23 cellular contexts compared by ENCODE assay signal in the genomic region with DNA sequence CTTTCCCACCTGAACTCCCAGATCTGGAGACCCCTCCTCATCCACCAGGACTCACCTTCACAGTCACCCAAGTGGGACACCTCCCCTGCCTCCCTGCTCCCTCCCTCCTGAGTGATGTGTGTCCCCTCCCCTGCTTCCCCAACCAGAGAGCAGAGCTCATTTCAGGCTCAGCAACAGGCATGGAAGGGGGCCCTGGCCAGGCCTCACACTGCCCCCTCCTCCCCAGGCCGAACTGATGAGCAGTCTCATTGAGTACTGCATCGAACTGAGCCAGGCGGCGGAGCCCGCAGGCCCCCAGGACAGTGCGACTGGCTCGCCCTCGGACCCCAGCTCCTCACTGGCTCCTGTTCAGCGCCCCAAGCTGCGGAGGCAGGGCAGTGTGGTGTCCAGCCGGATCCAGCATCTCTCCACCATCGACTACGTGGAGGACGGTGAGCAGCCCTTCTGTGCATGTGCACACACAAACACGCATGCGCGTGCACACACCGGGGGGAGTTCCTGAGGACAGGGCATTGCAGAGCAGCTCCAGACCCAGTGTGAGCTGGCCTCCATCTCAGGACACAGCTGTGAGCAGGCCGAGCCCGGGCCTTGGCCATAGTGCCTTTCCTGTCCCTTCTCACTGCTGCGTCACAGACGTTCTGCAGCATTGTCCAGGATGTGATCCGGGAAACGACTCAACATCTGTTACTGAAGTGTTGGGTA. TPM values are rescaled to one million over a fixed set of nuclear protein-coding genes. Genes with fewer than 3 reads are reported as not detected.
DNase-seq lines count a peak whose midpoint lies in the region; ATAC-seq, FAIRE-seq and TF ChIP-seq lines count a peak whose summit lies in the region.
"Had no signal": no experiment of that assay in that cellular context is flagged by ENCODE, and none has a peak within 500 bp of the region (broad histone marks: within the 10 kb centered on the region; RNA-seq: fewer than 3 reads in every experiment).

No MANE protein-coding gene starts in this region.

- peaks cover 19% of the 10 kb centered on the region for H3K4me1 ChIP-seq in HepG2 (ENCODE audit: insufficient read depth, low read length)
- peaks cover 0 to 15% (median 3%) of the 10 kb centered on the region in 4 donors for H3K4me1 ChIP-seq in stomach

- H3K4me1 Mint-ChIP-seq in IgD-negative memory B cell: peaks cover 12 to 21% (median 16%) of the 10 kb centered on the region in 3 donors
- peaks cover 45% of the 10 kb centered on the region for H3K4me1 Mint-ChIP-seq in dendritic cell treated with granulocyte-macrophage colony-stimulating factor and Interleukin-4, amounts not matched to agents 40 ng/mL and 50 ng/mL, for 4 days (ENCODE audit: low read depth)
- H3K4me1 Mint-ChIP-seq: activated T-helper 17 cell treated with anti-CD3 and anti-CD28 coated beads, Interleukin-2, amount 50 U/mL, for 72 hours; neural crest cell had no signal

- no peak overlapping the region for H3K27ac ChIP-seq in HepG2 (ENCODE audit: extremely low read length, insufficient read depth, low read length)
- peak overlapping the region in 3 of 5 donors; percentile 53 to 62 (median 60) for H3K27ac ChIP-seq in stomach
- H3K27ac ChIP-seq: cardiac muscle cell had no signal

- TF ChIP-seq EP300 in HepG2 (IDR thresholded peaks at IDR 0.05; ENCODE audit: low read depth in 2 of 2, low read length in 2 of 2) (no peak), HepG2 (CRISPR knock-in tag; IDR thresholded peaks at IDR 0.05; ENCODE audit: borderline replicate concordance) (no peak), stomach (IDR thresholded peaks at IDR 0.05) (no peak)

- H3K27ac Mint-ChIP-seq in IgD-negative memory B cell: peak overlapping the region; percentile 73 to 99 (median 86)
- H3K27ac Mint-ChIP-seq in dendritic cell treated with granulocyte-macrophage colony-stimulating factor and Interleukin-4, amounts not matched to agents 40 ng/mL and 50 ng/mL, for 4 days: peak overlapping the region; percentile 90
- H3K27ac Mint-ChIP-seq: activated T-helper 17 cell treated with anti-CD3 and anti-CD28 coated beads, Interleukin-2, amount 50 U/mL, for 72 hours; H9; T-helper 1 cell treated with Interleukin-12 subunit alpha and Interleukin-12 subunit beta and Interleukin-4 antibody, amounts not matched to agents 30 μg/mL and 1 μg/mL, for 36 hours had no signal

- in situ Hi-C loops in HepG2 (cut with HindIII; ENCODE audit: extremely low pct_ligation_motif_present, low pct_unique_long_range_greater_than_20kb): no loop called here

- CTCF ChIA-PET in HepG2 (lab: Yijun Ruan, JAX; ENCODE audit: low intra/inter-chr PET ratio, low total read pairs): no interaction called here

- TF ChIP-seq CTCF in HepG2 (CRISPR knock-in tag; IDR thresholded peaks at IDR 0.05): no peak
- TF ChIP-seq CTCF in stomach (IDR thresholded peaks at IDR 0.05): no peak

- no TSS peak for BruUV-seq in HepG2 (replicated peaks; lab: Mats Ljungman, UMichigan)

- no peaks in the 10 kb centered on the region for H3K9me3 Mint-ChIP-seq in IgD-negative memory B cell
- H3K9me3 Mint-ChIP-seq in dendritic cell treated with granulocyte-macrophage colony-stimulating factor and Interleukin-4, amounts not matched to agents 40 ng/mL and 50 ng/mL, for 4 days: no peaks in the 10 kb centered on the region
- H3K9me3 Mint-ChIP-seq: activated T-helper 17 cell treated with anti-CD3 and anti-CD28 coated beads, Interleukin-2, amount 50 U/mL, for 72 hours; H9; neural crest cell; T-helper 1 cell treated with Interleukin-12 subunit alpha and Interleukin-12 subunit beta and Interleukin-4 antibody, amounts not matched to agents 30 μg/mL and 1 μg/mL, for 36 hours had no signal

- peak overlapping the region in 2 of 4 donors; percentile 51 to 80 for H3K4me3 Mint-ChIP-seq in IgD-negative memory B cell
- H3K4me3 Mint-ChIP-seq in dendritic cell treated with granulocyte-macrophage colony-stimulating factor and Interleukin-4, amounts not matched to agents 40 ng/mL and 50 ng/mL, for 4 days: no peak overlapping the region
- H3K4me3 Mint-ChIP-seq: activated T-helper 17 cell treated with anti-CD3 and anti-CD28 coated beads, Interleukin-2, amount 50 U/mL, for 72 hours; H9; neural crest cell; T-helper 1 cell treated with Interleukin-12 subunit alpha and Interleukin-12 subunit beta and Interleukin-4 antibody, amounts not matched to agents 30 μg/mL and 1 μg/mL, for 36 hours had no signal

- H3K36me3 ChIP-seq in HepG2 (replicated peaks in 1 of 2; ENCODE audit: control insufficient read depth in 1 of 2, insufficient read depth in 2 of 2, low read length in 2 of 2) (peaks cover 6 to 26% of the 10 kb centered on the region in 2 experiments; a peak in 4 of 5 replicates), stomach (peaks cover 69 to 97% (median 95%) of the 10 kb centered on the region in 4 donors)

- FAIRE-seq in HepG2 (lab: Jason Lieb, UNC) (no peak), H54 (lab: Jason Lieb, UNC) (no peak), RCC 7860 (lab: Jason Lieb, UNC) (no peak)
- FAIRE-seq: islet of Langerhans had no signal

- TF ChIP-seq RAD21 in HepG2 (CRISPR knock-in tag; IDR thresholded peaks at IDR 0.05): no peak

- no peak for TF ChIP-seq POLR2A in HepG2 (IDR thresholded peaks at IDR 0.05; ENCODE audit: insufficient read depth in 1 of 2, low read depth in 2 of 2, low read length in 2 of 2)
- TF ChIP-seq POLR2A in stomach (IDR thresholded peaks at IDR 0.05): no peak
- no peak for TF ChIP-seq POLR2A in H54 (IDR thresholded peaks at IDR 0.05; ENCODE audit: low read depth, low read length)

- H3K27me3 Mint-ChIP-seq in IgD-negative memory B cell: peaks cover 2% of the 10 kb centered on the region
- H3K27me3 Mint-ChIP-seq in dendritic cell treated with granulocyte-macrophage colony-stimulating factor and Interleukin-4, amounts not matched to agents 40 ng/mL and 50 ng/mL, for 4 days: no peaks in the 10 kb centered on the region
- H3K27me3 Mint-ChIP-seq: activated T-helper 17 cell treated with anti-CD3 and anti-CD28 coated beads, Interleukin-2, amount 50 U/mL, for 72 hours had no signal

- H3K4me3 ChIP-seq in HepG2 (replicated peaks in 1 of 3; ENCODE audit: insufficient read depth in 1 of 3, low read depth in 2 of 3, low read length in 3 of 3) (no peak overlapping the region), stomach (no peak overlapping the region)
- H3K4me3 ChIP-seq: cardiac muscle cell, tibial nerve had no signal

- ATAC-seq in HepG2: no peak
- ATAC-seq: activated T-helper 17 cell treated with anti-CD3 and anti-CD28 coated beads, Interleukin-2, amount 50 U/mL, for 72 hours had no signal

- no peak overlapping the region for H3K4me2 ChIP-seq in HepG2 (ENCODE audit: low read depth, low read length)

- WGBS in HepG2 (ENCODE audit: low lambda C conversion rate): 96% methylated on average over 11 of the region's 24 CpGs
- 91 to 97% (median 94%) methylated on average over 17 to 24 of the region's 24 CpGs for WGBS in stomach, 5 donors

- H3K36me3 Mint-ChIP-seq in IgD-negative memory B cell: peaks cover 1% of the 10 kb centered on the region
- H3K36me3 Mint-ChIP-seq in dendritic cell treated with granulocyte-macrophage colony-stimulating factor and Interleukin-4, amounts not matched to agents 40 ng/mL and 50 ng/mL, for 4 days (ENCODE audit: low read depth): peaks cover 96% of the 10 kb centered on the region

- H3K27me3 ChIP-seq in HepG2 (ENCODE audit: control insufficient read depth in 1 of 2, insufficient read depth in 2 of 2, low read length in 2 of 2): no peaks in the 10 kb centered on the region
- H3K27me3 ChIP-seq in stomach: no peaks in the 10 kb centered on the region
- H3K27me3 ChIP-seq: cardiac muscle cell, tibial nerve had no signal

- H3K79me2 ChIP-seq in HepG2 (ENCODE audit: insufficient read depth, low read length): no peaks in the 10 kb centered on the region

- H2AFZ ChIP-seq in HepG2 (ENCODE audit: low read length): no peak overlapping the region

- intact Hi-C loops in dendritic cell treated with granulocyte-macrophage colony-stimulating factor and Interleukin-4, amounts not matched to agents 40 ng/mL and 50 ng/mL, for 4 days (cut with micrococcal nuclease): no loop called here
- intact Hi-C loops in HepG2 (cut with micrococcal nuclease; ENCODE audit: unreplicated experiment) (no loop called here), stomach (cut with DNase I; ENCODE audit: low total_unique reads) (no loop called here)

- H3K9me3 ChIP-seq in HepG2 (ENCODE audit: low read length): no peaks in the 10 kb centered on the region
- no peaks in the 10 kb centered on the region for H3K9me3 ChIP-seq in stomach
- H3K9me3 ChIP-seq: tibial nerve had no signal

- no peaks in the 10 kb centered on the region for H4K20me1 ChIP-seq in HepG2 (ENCODE audit: insufficient read depth, low read length)

- DNase-seq in HepG2 (ENCODE audit: low spot score) (no peak), stomach (no peak), H54 (ENCODE audit: insufficient read length, low spot score) (no peak), NCI-H1436 (lab: John Stamatoyannopoulos, UW) (no peak), RCC 7860 (ENCODE audit: low spot score) (no peak), ureter (ENCODE audit: low spot score) (no peak)
- DNase-seq: effector CD4-positive, alpha-beta T cell; H9; KG1; midbrain; NCI-H1048; NCI-H2107; NCI-H510A treated with DMSO at 0.1 percent for 48 hours; SIG-M5 had no signal

- no peak overlapping the region for H3K9ac ChIP-seq in HepG2 (ENCODE audit: insufficient read depth, low read depth, low read length)

- POLR2A ChIA-PET in HepG2 (lab: Yijun Ruan, JAX): interaction anchor here (1.2 to 7.6 kb wide), 2 partner anchors 13 to 17 kb away, joined by 3 to 98 read pairs; no protein-coding TSS in a partner anchor

RNA-seq across cellular contexts. Expression of gene NEAT1, which starts 17.8 kb away (rescaled TPM):
- 1.2 TPM for polyA plus RNA-seq in IgD-negative memory B cell
- total RNA-seq in HepG2 (2016; rRNA removed; fragmentation: Illumina TruSeq; extraction: Trizol): 10.5 and 20.5 TPM in 2 replicates
- total RNA-seq in HepG2 (2016; cell fraction: cytosol; rRNA removed; fragmentation: Illumina TruSeq; extraction: Trizol; ENCODE audit: low read depth): 2.2 and 2.6 TPM in 2 replicates
- 8.4 and 21.3 TPM in 2 replicates for total RNA-seq in HepG2 (2016; cell fraction: insoluble cytoplasmic fraction; rRNA removed; fragmentation: Illumina TruSeq; extraction: Trizol)
- total RNA-seq in HepG2 (2016; cell fraction: membrane; rRNA removed; fragmentation: Illumina TruSeq; extraction: Trizol): 7.8 and 8.3 TPM in 2 replicates
- 196 and 220 TPM in 2 replicates for total RNA-seq in HepG2 (2016; cell fraction: nucleus; rRNA removed; fragmentation: Illumina TruSeq; extraction: Trizol)
- 41.2 and 41.3 TPM in 2 replicates for polyA plus RNA-seq in HepG2 (2011; rRNA removed)
- polyA plus RNA-seq in HepG2 (2011; cell fraction: cytosol; rRNA removed): 13.0 and 13.4 TPM in 2 replicates
- polyA plus RNA-seq in HepG2 (2011; cell fraction: nucleus; rRNA removed): 222 and 327 TPM in 2 replicates
- 288 and 371 TPM in 2 replicates for polyA plus RNA-seq in HepG2 (2012)
- polyA plus RNA-seq in HepG2 (2016; cell fraction: cytosol; fragmentation: Illumina TruSeq; extraction: Trizol; ENCODE audit: low read depth): 3.6 and 4.3 TPM in 2 replicates
- 54.0 and 61.1 TPM in 2 replicates for polyA plus RNA-seq in HepG2 (2016; cell fraction: insoluble cytoplasmic fraction; fragmentation: Illumina TruSeq; extraction: Trizol; ENCODE audit: low read depth)
- polyA plus RNA-seq in HepG2 (2016; cell fraction: membrane; fragmentation: Illumina TruSeq; extraction: Trizol; ENCODE audit: low read depth): 47.1 and 54.4 TPM in 2 replicates
- 577 and 628 TPM in 2 replicates for polyA plus RNA-seq in HepG2 (2016; cell fraction: nucleus; fragmentation: Illumina TruSeq; extraction: Trizol; ENCODE audit: insufficient read depth, low read depth)
- polyA minus RNA-seq in HepG2 (2011; rRNA and poly(A)+ RNA removed; ENCODE audit: low replicate concordance): 64.6 and 225 TPM in 2 replicates
- polyA minus RNA-seq in HepG2 (2011; cell fraction: cytosol; rRNA and poly(A)+ RNA removed): 17.3 and 20.2 TPM in 2 replicates
- polyA minus RNA-seq in HepG2 (2011; cell fraction: nucleus; rRNA and poly(A)+ RNA removed): 1,479 and 1,737 TPM in 2 replicates
- 1,000 to 10,000 TPM in 2 of 5 donors, 100 to 1,000 TPM in 3; 253 to 2,124 (median 789) TPM for total RNA-seq in stomach
- polyA plus RNA-seq in stomach: 1,000 to 10,000 TPM in 1 of 3 donors, 100 to 1,000 TPM in 2; 131 to 1,368 (median 157) TPM
- total RNA-seq in ureter: 1,155 TPM

RNA-seq across cellular contexts. Expression of gene FRMD8, which starts 18.4 kb away (rescaled TPM):
- 54.2 TPM for polyA plus RNA-seq in IgD-negative memory B cell
- total RNA-seq in HepG2 (2016; rRNA removed; fragmentation: Illumina TruSeq; extraction: Trizol): 18.0 and 20.6 TPM in 2 replicates
- 2.2 and 2.9 TPM in 2 replicates for total RNA-seq in HepG2 (2016; cell fraction: cytosol; rRNA removed; fragmentation: Illumina TruSeq; extraction: Trizol; ENCODE audit: low read depth)
- 17.5 and 22.6 TPM in 2 replicates for total RNA-seq in HepG2 (2016; cell fraction: insoluble cytoplasmic fraction; rRNA removed; fragmentation: Illumina TruSeq; extraction: Trizol)
- total RNA-seq in HepG2 (2016; cell fraction: membrane; rRNA removed; fragmentation: Illumina TruSeq; extraction: Trizol): 5.3 and 6.3 TPM in 2 replicates
- total RNA-seq in HepG2 (2016; cell fraction: nucleus; rRNA removed; fragmentation: Illumina TruSeq; extraction: Trizol): 12.4 and 14.6 TPM in 2 replicates
- 5.8 and 9.4 TPM in 2 replicates for polyA plus RNA-seq in HepG2 (2011; rRNA removed)
- 5.9 and 6.7 TPM in 2 replicates for polyA plus RNA-seq in HepG2 (2011; cell fraction: cytosol; rRNA removed)
- 26.7 and 32.6 TPM in 2 replicates for polyA plus RNA-seq in HepG2 (2011; cell fraction: nucleus; rRNA removed)
- 3.5 and 5.2 TPM in 2 replicates for polyA plus RNA-seq in HepG2 (2012)
- polyA plus RNA-seq in HepG2 (2016; cell fraction: cytosol; fragmentation: Illumina TruSeq; extraction: Trizol; ENCODE audit: low read depth): 2.5 and 2.6 TPM in 2 replicates
- polyA plus RNA-seq in HepG2 (2016; cell fraction: insoluble cytoplasmic fraction; fragmentation: Illumina TruSeq; extraction: Trizol; ENCODE audit: low read depth): 13.5 and 17.1 TPM in 2 replicates
- 2.8 and 3.8 TPM in 2 replicates for polyA plus RNA-seq in HepG2 (2016; cell fraction: membrane; fragmentation: Illumina TruSeq; extraction: Trizol; ENCODE audit: low read depth)
- polyA plus RNA-seq in HepG2 (2016; cell fraction: nucleus; fragmentation: Illumina TruSeq; extraction: Trizol; ENCODE audit: insufficient read depth, low read depth): 21.4 and 24.7 TPM in 2 replicates
- 22.3 and 24.3 TPM in 2 replicates for polyA minus RNA-seq in HepG2 (2011; rRNA and poly(A)+ RNA removed; ENCODE audit: low replicate concordance)
- 5.4 and 6.2 TPM in 2 replicates for polyA minus RNA-seq in HepG2 (2011; cell fraction: cytosol; rRNA and poly(A)+ RNA removed)
- 6.2 and 11.8 TPM in 2 replicates for polyA minus RNA-seq in HepG2 (2011; cell fraction: nucleus; rRNA and poly(A)+ RNA removed)
- total RNA-seq in stomach: 100 to 1,000 TPM in 3 of 5 donors, 10 to 100 TPM in 1, 1 to 10 TPM in 1; 9.3 to 340 (median 114) TPM
- polyA plus RNA-seq in stomach: 10 to 100 TPM; 11.8 to 16.3 (median 13.6) TPM
- total RNA-seq in ureter: 31.2 TPM

RNA-seq across cellular contexts. Expression of gene SLC25A45, which starts 22.3 kb away (rescaled TPM):
- polyA plus RNA-seq in IgD-negative memory B cell (17.8 TPM), HepG2 (2011; rRNA removed) (1.2 and 1.9 TPM in 2 replicates), stomach (1 to 10 TPM; 1.9 to 3.8 (median 3.1) TPM)
- total RNA-seq in HepG2 (2016; rRNA removed; fragmentation: Illumina TruSeq; extraction: Trizol) (2.1 and 3.4 TPM in 2 replicates), stomach (100 to 1,000 TPM in 1 of 5 donors, 1 to 10 TPM in 4; 1.2 to 101 (median 2.4) TPM), ureter (9.4 TPM)
- 0.79 and 1.0 TPM in 2 replicates for total RNA-seq in HepG2 (2016; cell fraction: cytosol; rRNA removed; fragmentation: Illumina TruSeq; extraction: Trizol; ENCODE audit: low read depth)
- 1.9 TPM in 2 replicates for total RNA-seq in HepG2 (2016; cell fraction: insoluble cytoplasmic fraction; rRNA removed; fragmentation: Illumina TruSeq; extraction: Trizol)
- 1.5 and 2.2 TPM in 2 replicates for total RNA-seq in HepG2 (2016; cell fraction: membrane; rRNA removed; fragmentation: Illumina TruSeq; extraction: Trizol)
- total RNA-seq in HepG2 (2016; cell fraction: nucleus; rRNA removed; fragmentation: Illumina TruSeq; extraction: Trizol): 1.3 and 3.5 TPM in 2 replicates
- 0.95 and 0.99 TPM in 2 replicates for polyA plus RNA-seq in HepG2 (2011; cell fraction: cytosol; rRNA removed)
- polyA plus RNA-seq in HepG2 (2011; cell fraction: nucleus; rRNA removed): 5.9 and 6.0 TPM in 2 replicates
- polyA plus RNA-seq in HepG2 (2012): 2.0 and 4.1 TPM in 2 replicates
- 0.45 and 0.70 TPM in 2 replicates for polyA plus RNA-seq in HepG2 (2016; cell fraction: cytosol; fragmentation: Illumina TruSeq; extraction: Trizol; ENCODE audit: low read depth)
- 1.3 and 1.6 TPM in 2 replicates for polyA plus RNA-seq in HepG2 (2016; cell fraction: insoluble cytoplasmic fraction; fragmentation: Illumina TruSeq; extraction: Trizol; ENCODE audit: low read depth)
- 1.4 and 1.5 TPM in 2 replicates for polyA plus RNA-seq in HepG2 (2016; cell fraction: membrane; fragmentation: Illumina TruSeq; extraction: Trizol; ENCODE audit: low read depth)
- polyA plus RNA-seq in HepG2 (2016; cell fraction: nucleus; fragmentation: Illumina TruSeq; extraction: Trizol; ENCODE audit: insufficient read depth, low read depth): 5.6 and 8.8 TPM in 2 replicates
- polyA minus RNA-seq in HepG2 (2011; rRNA and poly(A)+ RNA removed; ENCODE audit: low replicate concordance): 1.9 and 7.2 TPM in 2 replicates
- polyA minus RNA-seq in HepG2 (2011; cell fraction: cytosol; rRNA and poly(A)+ RNA removed): 1.4 and 2.5 TPM in 2 replicates
- 1.4 and 2.4 TPM in 2 replicates for polyA minus RNA-seq in HepG2 (2011; cell fraction: nucleus; rRNA and poly(A)+ RNA removed)

RNA-seq across cellular contexts. Expression of gene TIGD3, which starts 50.2 kb away (rescaled TPM):
- polyA plus RNA-seq in IgD-negative memory B cell (2.3 TPM), HepG2 (2011; rRNA removed) (0.49 and 1.0 TPM in 2 replicates), stomach (under 1 TPM in 2 of 3 donors, not detected in 1; 0.25 to 0.44 TPM)
- total RNA-seq in HepG2 (2016; rRNA removed; fragmentation: Illumina TruSeq; extraction: Trizol) (4.0 and 4.9 TPM in 2 replicates), stomach (1 to 10 TPM in 1 of 5 donors, not detected in 4; 4.5 TPM), ureter (not detected)
- 1.8 TPM in 2 replicates for total RNA-seq in HepG2 (2016; cell fraction: cytosol; rRNA removed; fragmentation: Illumina TruSeq; extraction: Trizol; ENCODE audit: low read depth)
- total RNA-seq in HepG2 (2016; cell fraction: insoluble cytoplasmic fraction; rRNA removed; fragmentation: Illumina TruSeq; extraction: Trizol): 2.9 and 5.0 TPM in 2 replicates
- 4.8 and 6.2 TPM in 2 replicates for total RNA-seq in HepG2 (2016; cell fraction: membrane; rRNA removed; fragmentation: Illumina TruSeq; extraction: Trizol)
- total RNA-seq in HepG2 (2016; cell fraction: nucleus; rRNA removed; fragmentation: Illumina TruSeq; extraction: Trizol): 3.5 and 3.9 TPM in 2 replicates
- polyA plus RNA-seq in HepG2 (2011; cell fraction: cytosol; rRNA removed): 0.56 and 0.79 TPM in 2 replicates
- polyA plus RNA-seq in HepG2 (2011; cell fraction: nucleus; rRNA removed): 1.9 and 2.2 TPM in 2 replicates
- 0.59 and 0.70 TPM in 2 replicates for polyA plus RNA-seq in HepG2 (2012)
- polyA plus RNA-seq in HepG2 (2016; cell fraction: cytosol; fragmentation: Illumina TruSeq; extraction: Trizol; ENCODE audit: low read depth): 1.0 and 1.4 TPM in 2 replicates
- 2.7 and 3.5 TPM in 2 replicates for polyA plus RNA-seq in HepG2 (2016; cell fraction: insoluble cytoplasmic fraction; fragmentation: Illumina TruSeq; extraction: Trizol; ENCODE audit: low read depth)
- polyA plus RNA-seq in HepG2 (2016; cell fraction: membrane; fragmentation: Illumina TruSeq; extraction: Trizol; ENCODE audit: low read depth): 2.7 and 3.4 TPM in 2 replicates
- polyA plus RNA-seq in HepG2 (2016; cell fraction: nucleus; fragmentation: Illumina TruSeq; extraction: Trizol; ENCODE audit: insufficient read depth, low read depth): 6.7 TPM in 2 replicates
- 1.2 and 1.3 TPM in 2 replicates for polyA minus RNA-seq in HepG2 (2011; rRNA and poly(A)+ RNA removed; ENCODE audit: low replicate concordance)
- 0.59 and 0.79 TPM in 2 replicates for polyA minus RNA-seq in HepG2 (2011; cell fraction: cytosol; rRNA and poly(A)+ RNA removed)
- 1.1 and 1.5 TPM in 2 replicates for polyA minus RNA-seq in HepG2 (2011; cell fraction: nucleus; rRNA and poly(A)+ RNA removed)
- polyA plus RNA-seq: fibroblast of lung had no signal
